9 cellular contexts compared by ENCODE assay signal in the genomic region with DNA sequence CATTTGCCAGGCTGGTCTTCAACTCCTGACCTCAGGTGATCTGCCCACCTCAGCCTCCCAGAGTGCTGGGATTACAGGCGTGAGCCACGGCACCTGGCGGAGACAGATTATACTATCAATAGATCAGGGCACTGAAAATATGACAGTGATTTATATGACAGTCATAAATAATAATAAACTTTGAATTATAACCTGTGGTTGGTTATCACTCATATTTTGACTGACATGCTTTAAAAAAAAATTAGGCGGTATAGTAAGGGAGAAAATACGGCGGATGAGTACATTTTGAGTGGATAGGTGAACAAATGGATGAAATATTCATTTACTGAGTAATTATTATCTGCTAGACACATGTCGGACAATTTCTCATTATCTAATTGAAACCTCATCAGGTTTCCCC. TPM values are rescaled to one million over a fixed set of nuclear protein-coding genes. Genes with fewer than 3 reads are reported as not detected.
"Had no signal": no experiment of that assay in that cellular context is flagged by ENCODE, and none has a peak within 500 bp of the region (broad histone marks: within the 10 kb centered on the region; RNA-seq: fewer than 3 reads in every experiment).

No MANE protein-coding gene starts in this region.

- DNase-seq: GDM1, GF-D8 had no signal

- H3K4me3 ChIP-seq: GM12878 had no signal

- ATAC-seq: GM12878 had no signal

- FAIRE-seq: G401.6, GM12878, GM12891, GM12892, GM18507, GM19239 had no signal

RNA-seq across cellular contexts. Expression of a gene that starts 28.8 kb away (rescaled TPM):
- total RNA-seq: G401, GM12878 had no signal
